ENCODE assay signal across 1 cellular context in the genomic region with DNA sequence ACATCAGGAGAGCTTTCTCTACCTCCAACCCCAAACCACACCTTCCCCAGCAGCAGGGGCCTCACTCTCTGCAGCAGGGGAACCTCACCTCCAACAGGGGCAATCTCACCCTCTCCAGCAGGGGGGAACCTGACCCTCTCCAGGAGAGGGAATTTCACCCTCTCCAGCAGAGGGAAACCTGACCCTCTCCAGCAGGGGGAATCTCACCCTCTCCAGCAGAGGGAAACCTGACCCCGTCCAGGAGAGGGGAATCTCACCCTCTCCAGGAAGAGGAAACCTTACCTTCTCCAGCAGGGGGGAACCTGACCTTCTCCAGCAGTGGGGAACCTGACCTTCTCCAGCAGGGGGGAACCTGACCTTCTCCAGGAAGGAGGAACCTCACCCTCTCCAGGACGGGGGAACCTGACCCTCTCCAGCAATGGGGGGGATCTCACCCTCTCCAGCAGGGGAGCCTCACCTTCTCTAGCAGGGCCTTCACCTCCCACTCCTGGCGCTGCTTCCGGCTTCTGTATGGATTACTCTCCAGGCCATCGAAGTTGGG.
TF ChIP-seq lines count a peak whose summit lies in the region.

No MANE protein-coding gene starts in this region.

TF ChIP-seq in endothelial cell of umbilical vein, 7 proteins besides CTCF, POLR2A, EP300 and RAD21:
- TF ChIP-seq POLR2AphosphoS5 (IDR thresholded peaks at IDR 0.05; ENCODE audit: insufficient read depth, low read depth, low read length) (peak; percentile 12), MYC (IDR thresholded peaks at IDR 0.05; ENCODE audit: low read depth, low read length) (no peak)
